12 cellular contexts compared by ENCODE assay signal in genomic region chr1:45979074-45979777, GRCh38.
A peak's percentile ranks its signal among the peaks of the same experiment; 100 is the strongest.
DNase-seq lines count a peak whose midpoint lies in the region; ATAC-seq and TF ChIP-seq lines count a peak whose summit lies in the region.
"Had no signal": no experiment of that assay in that cellular context is flagged by ENCODE, and none has a peak within 500 bp of the region (broad histone marks: within the 10 kb centered on the region; RNA-seq: fewer than 3 reads in every experiment).

No MANE protein-coding gene starts in this region.

- in situ Hi-C loops in gastrocnemius medialis (cut with MboI; ENCODE audit: low sequenced_read_pairs in 4 of 4): no loop called here

- intact Hi-C loops in gastrocnemius medialis (cut with DNase I; ENCODE audit: low total_unique reads): no loop called here

- DNase-seq in LNCaP clone FGC (ENCODE audit: low read depth) (peak; percentile 95), NCI-H526 (lab: John Stamatoyannopoulos, UW) (peak; percentile 84 to 87), epithelial cell of esophagus (ENCODE audit: low read depth) (peak; percentile 54), gastrocnemius medialis (no peak), GM19240 (ENCODE audit: insufficient read length, low spot score) (no peak), medulla oblongata (ENCODE audit: extremely low spot score) (no peak), NCI-H82 (lab: John Stamatoyannopoulos, UW) (no peak)
- DNase-seq: H9, NCI-H524 treated with DMSO at 0.1 percent for 48 hours, occipital lobe, uterus had no signal

- TF ChIP-seq CTCF in LNCaP clone FGC (IDR thresholded peaks at IDR 0.05; ENCODE audit: control insufficient read depth, extremely low read depth, insufficient read depth) (no peak), epithelial cell of esophagus (IDR thresholded peaks at IDR 0.05; ENCODE audit: insufficient read depth, low read depth, low read length, missing control alignments) (no peak), gastrocnemius medialis (IDR thresholded peaks at IDR 0.05 in 4 of 5, conservative IDR thresholded peaks at IDR 0.05 in 1 of 5) (no peak)

- H3K4me1 ChIP-seq in gastrocnemius medialis: peaks cover 6% of the 10 kb centered on the region in 2 donors
- H3K4me1 ChIP-seq: uterus had no signal

- no peaks in the 10 kb centered on the region for H3K36me3 ChIP-seq in gastrocnemius medialis
- H3K36me3 ChIP-seq: uterus had no signal

- no peaks in the 10 kb centered on the region for H3K27me3 ChIP-seq in gastrocnemius medialis
- H3K27me3 ChIP-seq: uterus had no signal

- ATAC-seq in gastrocnemius medialis: peak in 1 of 2 donors; percentile 57
- no peak for ATAC-seq in HG02588 (IDR thresholded peaks at IDR 0.05; ENCODE audit: unreplicated experiment)

- no peak for TF ChIP-seq POLR2A in gastrocnemius medialis (IDR thresholded peaks at IDR 0.05)

- H3K9me3 ChIP-seq in gastrocnemius medialis: no peaks in the 10 kb centered on the region
- H3K9me3 ChIP-seq: uterus had no signal

- H3K4me3 ChIP-seq in LNCaP clone FGC (ENCODE audit: low read depth, low read length) (no peak overlapping the region), epithelial cell of esophagus (ENCODE audit: low read length) (no peak overlapping the region), gastrocnemius medialis (no peak overlapping the region)
- H3K4me3 ChIP-seq: uterus had no signal

- H3K27ac ChIP-seq in gastrocnemius medialis: peak overlapping the region; percentile 47 to 81 (median 60)
- H3K27ac ChIP-seq: uterus had no signal

Comparison
In these comparisons a context has a peak if more than half of its experiments do, and no peak if none do; other contexts are left out.
1. DNase-seq: peak in LNCaP clone FGC (single experiment), NCI-H526 (2 of 2) and epithelial cell of esophagus (single experiment); none in gastrocnemius medialis (0 of 2), GM19240 (single experiment), medulla oblongata (single experiment) and NCI-H82 (single experiment).